ENCODE assay signal across 8 cellular contexts in genomic region chr3:195147649-195148121, GRCh38.
A peak's percentile ranks its signal among the peaks of the same experiment; 100 is the strongest.
DNase-seq lines count a peak whose midpoint lies in the region; ATAC-seq, FAIRE-seq and TF ChIP-seq lines count a peak whose summit lies in the region.

No MANE protein-coding gene starts in this region.

- peak; percentile 77 for DNase-seq in activated effector memory CD4-positive, alpha-beta T cell treated with anti-CD3 and anti-CD28 coated beads, Interleukin-2, amount 50 U/mL, for 16 hours
- DNase-seq in activated effector memory CD4-positive, alpha-beta T cell treated with Interleukin-2 at 50 U/mL for 16 hours, result no peak
- peak; percentile 23 to 35 for DNase-seq in activated CD4-positive, alpha-beta T cell treated with anti-CD3 and anti-CD28 coated beads, Interleukin-2, amount 50 U/mL, for 48 hours
- DNase-seq in HepG2 (ENCODE audit: low spot score), result no peak
- DNase-seq in NCI-H69 (lab: John Stamatoyannopoulos, UW), result no peak
- no peak for DNase-seq in NCI-H82 (lab: John Stamatoyannopoulos, UW)
- DNase-seq in OCI-M2 (lab: John Stamatoyannopoulos, UW; ENCODE audit: unreplicated experiment), result no peak

- CTCF ChIA-PET in HepG2 (lab: Yijun Ruan, JAX; ENCODE audit: low intra/inter-chr PET ratio, low total read pairs), result no interaction called here

- peaks cover 4 to 16% of the 10 kb centered on the region in 2 experiments; a peak in 2 of 5 replicates for H3K36me3 ChIP-seq in HepG2 (replicated peaks in 1 of 2; ENCODE audit: control insufficient read depth in 1 of 2, insufficient read depth in 2 of 2, low read length in 2 of 2)

- H3K4me1 ChIP-seq in HepG2 (ENCODE audit: insufficient read depth, low read length), result peaks cover 22% of the 10 kb centered on the region

- H3K4me2 ChIP-seq in HepG2 (ENCODE audit: low read depth, low read length), result no peak overlapping the region

- ATAC-seq in HG02970 (IDR thresholded peaks at IDR 0.05; ENCODE audit: low FRiP score, unreplicated experiment) (peak; percentile 61), HepG2 (no peak)

- TF ChIP-seq EP300 in HepG2 (IDR thresholded peaks at IDR 0.05; ENCODE audit: low read depth in 2 of 2, low read length in 2 of 2) (no peak), HepG2 (CRISPR knock-in tag; IDR thresholded peaks at IDR 0.05; ENCODE audit: borderline replicate concordance) (no peak)

- 98% methylated on average over 19 of the region's 19 CpGs for WGBS in HepG2 (ENCODE audit: low lambda C conversion rate)

- H3K9ac ChIP-seq in HepG2 (ENCODE audit: insufficient read depth, low read depth, low read length), result no peak overlapping the region

- H3K9me3 ChIP-seq in HepG2 (ENCODE audit: low read length), result no peaks in the 10 kb centered on the region

- H4K20me1 ChIP-seq in HepG2 (ENCODE audit: insufficient read depth, low read length), result no peaks in the 10 kb centered on the region

- no peak overlapping the region for H3K4me3 ChIP-seq in HepG2 (replicated peaks in 1 of 3; ENCODE audit: insufficient read depth in 1 of 3, low read depth in 2 of 3, low read length in 3 of 3)

- no peak overlapping the region for H2AFZ ChIP-seq in HepG2 (ENCODE audit: low read length)

- TF ChIP-seq RAD21 in HepG2 (CRISPR knock-in tag; IDR thresholded peaks at IDR 0.05), result no peak

- H3K79me2 ChIP-seq in HepG2 (ENCODE audit: insufficient read depth, low read length), result no peaks in the 10 kb centered on the region

- no peak for FAIRE-seq in HepG2 (lab: Jason Lieb, UNC)

- POLR2A ChIA-PET in HepG2 (lab: Yijun Ruan, JAX), result no interaction called here

- H3K27me3 ChIP-seq in HepG2 (ENCODE audit: control insufficient read depth in 1 of 2, insufficient read depth in 2 of 2, low read length in 2 of 2), result no peaks in the 10 kb centered on the region

- TF ChIP-seq CTCF in HepG2 (CRISPR knock-in tag; IDR thresholded peaks at IDR 0.05), result no peak

- in situ Hi-C loops in HepG2 (cut with HindIII; ENCODE audit: extremely low pct_ligation_motif_present, low pct_unique_long_range_greater_than_20kb), result no loop called here

- TF ChIP-seq POLR2A in HepG2 (IDR thresholded peaks at IDR 0.05; ENCODE audit: insufficient read depth in 1 of 2, low read depth in 2 of 2, low read length in 2 of 2), result no peak

- no TSS peak for BruUV-seq in HepG2 (replicated peaks; lab: Mats Ljungman, UMichigan)

- intact Hi-C loops in HepG2 (cut with micrococcal nuclease; ENCODE audit: unreplicated experiment), result no loop called here

- H3K27ac ChIP-seq in HepG2 (ENCODE audit: extremely low read length, insufficient read depth, low read length), result no peak overlapping the region

TF ChIP-seq in HepG2, 621 proteins besides CTCF, POLR2A, EP300 and RAD21:
- TF ChIP-seq ZBTB38 (CRISPR knock-in tag; IDR thresholded peaks at IDR 0.05) (peak; percentile 60; the same call in 1 of the 2 replicates), ZNF3 (CRISPR knock-in tag; IDR thresholded peaks at IDR 0.05) (peak; percentile 83), ZNF337 (CRISPR knock-in tag; IDR thresholded peaks at IDR 0.05; ENCODE audit: borderline replicate concordance, low read depth) (no peak), ZBTB33 (CRISPR knock-in tag; IDR thresholded peaks at IDR 0.05) (peak; percentile 68), NFE2 (CRISPR knock-in tag; IDR thresholded peaks at IDR 0.05) (no peak), ZSCAN31 (CRISPR knock-in tag; IDR thresholded peaks at IDR 0.05; ENCODE audit: low read depth) (no peak), NFYC (CRISPR knock-in tag; IDR thresholded peaks at IDR 0.05) (no peak)

Comparison
In these comparisons a context has a peak if more than half of its experiments do, and no peak if none do; other contexts are left out.
1. DNase-seq: peak in activated effector memory CD4-positive, alpha-beta T cell treated with anti-CD3 and anti-CD28 coated beads, Interleukin-2, amount 50 U/mL, for 16 hours (single experiment) and activated CD4-positive, alpha-beta T cell treated with anti-CD3 and anti-CD28 coated beads, Interleukin-2, amount 50 U/mL, for 48 hours (2 of 2); none in activated effector memory CD4-positive, alpha-beta T cell treated with Interleukin-2 at 50 U/mL for 16 hours (single experiment), HepG2 (single experiment), NCI-H69 (single experiment), NCI-H82 (single experiment) and OCI-M2 (single experiment).